In the genomic region with DNA sequence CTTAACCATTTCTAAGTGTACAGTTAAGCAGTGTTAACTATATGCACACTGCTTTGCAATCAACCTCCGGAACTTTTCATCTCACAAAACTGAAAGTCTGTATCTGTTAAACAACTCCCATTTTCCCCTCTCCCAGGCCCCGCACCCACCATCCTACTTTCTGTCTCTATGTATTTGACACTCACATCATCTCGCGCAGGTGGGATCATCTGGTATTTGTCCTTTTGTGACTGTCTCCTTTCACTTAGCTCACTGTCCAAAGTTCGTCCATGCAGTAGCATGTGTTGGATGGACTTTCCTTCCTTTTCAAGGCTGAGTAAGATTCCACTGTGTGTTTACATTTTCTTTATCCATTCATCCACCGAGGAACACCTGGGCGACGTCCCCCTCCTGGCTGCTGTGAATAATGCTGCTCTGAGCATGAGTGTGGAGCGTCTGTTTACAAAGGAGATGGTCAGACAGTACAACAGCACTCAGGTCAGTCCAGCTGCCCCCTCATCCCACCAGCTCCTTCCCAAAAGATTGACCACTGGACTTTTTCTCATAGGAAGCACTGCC, we compare ENCODE assay signal across 1 cellular context.
A peak's percentile ranks its signal among the peaks of the same experiment; 100 is the strongest.
TF ChIP-seq lines count a peak whose summit lies in the region.

No MANE protein-coding gene starts in this region.

TF ChIP-seq in HepG2, 621 proteins besides CTCF, POLR2A, EP300 and RAD21 (continued from another document):
- TF ChIP-seq, protein P1, sequence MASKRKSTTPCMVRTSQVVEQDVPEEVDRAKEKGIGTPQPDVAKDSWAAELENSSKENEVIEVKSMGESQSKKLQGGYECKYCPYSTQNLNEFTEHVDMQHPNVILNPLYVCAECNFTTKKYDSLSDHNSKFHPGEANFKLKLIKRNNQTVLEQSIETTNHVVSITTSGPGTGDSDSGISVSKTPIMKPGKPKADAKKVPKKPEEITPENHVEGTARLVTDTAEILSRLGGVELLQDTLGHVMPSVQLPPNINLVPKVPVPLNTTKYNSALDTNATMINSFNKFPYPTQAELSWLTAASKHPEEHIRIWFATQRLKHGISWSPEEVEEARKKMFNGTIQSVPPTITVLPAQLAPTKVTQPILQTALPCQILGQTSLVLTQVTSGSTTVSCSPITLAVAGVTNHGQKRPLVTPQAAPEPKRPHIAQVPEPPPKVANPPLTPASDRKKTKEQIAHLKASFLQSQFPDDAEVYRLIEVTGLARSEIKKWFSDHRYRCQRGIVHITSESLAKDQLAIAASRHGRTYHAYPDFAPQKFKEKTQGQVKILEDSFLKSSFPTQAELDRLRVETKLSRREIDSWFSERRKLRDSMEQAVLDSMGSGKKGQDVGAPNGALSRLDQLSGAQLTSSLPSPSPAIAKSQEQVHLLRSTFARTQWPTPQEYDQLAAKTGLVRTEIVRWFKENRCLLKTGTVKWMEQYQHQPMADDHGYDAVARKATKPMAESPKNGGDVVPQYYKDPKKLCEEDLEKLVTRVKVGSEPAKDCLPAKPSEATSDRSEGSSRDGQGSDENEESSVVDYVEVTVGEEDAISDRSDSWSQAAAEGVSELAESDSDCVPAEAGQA (IDR thresholded peaks at IDR 0.05; ENCODE audit: low read depth) = peak; percentile 40; the same call in 1 of the 2 replicates
- TF ChIP-seq, protein P1 (CRISPR knock-in tag; IDR thresholded peaks at IDR 0.05; ENCODE audit: borderline replicate concordance) = no peak
- TF ChIP-seq, protein P2, sequence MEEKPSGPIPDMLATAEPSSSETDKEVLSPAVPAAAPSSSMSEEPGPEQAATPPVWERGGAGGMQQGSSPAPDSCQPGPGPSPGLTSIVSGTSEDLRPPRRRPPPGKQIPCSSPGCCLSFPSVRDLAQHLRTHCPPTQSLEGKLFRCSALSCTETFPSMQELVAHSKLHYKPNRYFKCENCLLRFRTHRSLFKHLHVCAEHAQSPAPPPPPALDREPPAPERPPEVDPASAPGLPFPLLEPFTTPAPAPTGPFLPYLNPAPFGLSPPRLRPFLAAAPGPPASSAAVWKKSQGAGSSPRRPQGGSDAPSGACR (CRISPR knock-in tag; IDR thresholded peaks at IDR 0.05) = no peak
- TF ChIP-seq, protein P3, sequence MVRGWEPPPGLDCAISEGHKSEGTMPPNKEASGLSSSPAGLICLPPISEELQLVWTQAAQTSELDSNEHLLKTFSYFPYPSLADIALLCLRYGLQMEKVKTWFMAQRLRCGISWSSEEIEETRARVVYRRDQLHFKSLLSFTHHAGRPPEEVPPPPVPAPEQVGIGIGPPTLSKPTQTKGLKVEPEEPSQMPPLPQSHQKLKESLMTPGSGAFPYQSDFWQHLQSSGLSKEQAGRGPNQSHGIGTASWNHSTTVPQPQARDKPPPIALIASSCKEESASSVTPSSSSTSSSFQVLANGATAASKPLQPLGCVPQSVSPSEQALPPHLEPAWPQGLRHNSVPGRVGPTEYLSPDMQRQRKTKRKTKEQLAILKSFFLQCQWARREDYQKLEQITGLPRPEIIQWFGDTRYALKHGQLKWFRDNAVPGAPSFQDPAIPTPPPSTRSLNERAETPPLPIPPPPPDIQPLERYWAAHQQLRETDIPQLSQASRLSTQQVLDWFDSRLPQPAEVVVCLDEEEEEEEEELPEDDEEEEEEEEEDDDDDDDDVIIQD (CRISPR knock-in tag; IDR thresholded peaks at IDR 0.05; ENCODE audit: low read depth) = no peak
- TF ChIP-seq XRCC5 (optimal IDR thresholded peaks at IDR 0.05; ENCODE audit: low read length) (peak; percentile 86), KMT2B (CRISPR knock-in tag; IDR thresholded peaks at IDR 0.05) (no peak), ZNF17 (CRISPR knock-in tag; IDR thresholded peaks at IDR 0.05) (no peak), RELA (CRISPR knock-in tag; IDR thresholded peaks at IDR 0.05) (no peak), ZMYM2 (CRISPR knock-in tag; IDR thresholded peaks at IDR 0.05) (peak; percentile 95), THYN1 (CRISPR knock-in tag; IDR thresholded peaks at IDR 0.05; ENCODE audit: borderline replicate concordance, low read depth) (no peak), ATF7 (IDR thresholded peaks at IDR 0.05) (no peak), ATF7 (CRISPR knock-in tag; IDR thresholded peaks at IDR 0.05) (no peak), SP2 (CRISPR knock-in tag; IDR thresholded peaks at IDR 0.05) (no peak), CEBPB (IDR thresholded peaks at IDR 0.05; ENCODE audit: borderline replicate concordance, low read depth, low read length) (no peak), SNAPC2 (CRISPR knock-in tag; IDR thresholded peaks at IDR 0.05) (no peak), PHB2 (IDR thresholded peaks at IDR 0.05; ENCODE audit: partially characterized antibody) (no peak), RFX5 (IDR thresholded peaks at IDR 0.05; ENCODE audit: low read depth, low read length) (no peak), SP140L (CRISPR knock-in tag; IDR thresholded peaks at IDR 0.05; ENCODE audit: borderline replicate concordance) (no peak), FOXJ3 (CRISPR knock-in tag; IDR thresholded peaks at IDR 0.05; ENCODE audit: borderline replicate concordance) (peak; percentile 93), NFKBIZ (CRISPR knock-in tag; IDR thresholded peaks at IDR 0.05) (no peak), ZSCAN25 (CRISPR knock-in tag; IDR thresholded peaks at IDR 0.05) (peak; percentile 49; the same call in 1 of the 2 replicates), ZNF232 (CRISPR knock-in tag; IDR thresholded peaks at IDR 0.05; ENCODE audit: borderline replicate concordance) (peak; percentile 53; the same call in 1 of the 2 replicates), RBAK (CRISPR knock-in tag; IDR thresholded peaks at IDR 0.05) (no peak), RFX3 (CRISPR knock-in tag; IDR thresholded peaks at IDR 0.05) (no peak), ZKSCAN8 (CRISPR knock-in tag; IDR thresholded peaks at IDR 0.05; ENCODE audit: borderline replicate concordance) (no peak), RBM22 (optimal IDR thresholded peaks at IDR 0.05; ENCODE audit: low read length) (no peak), SSRP1 (CRISPR knock-in tag; IDR thresholded peaks at IDR 0.05) (no peak), IRX3 (CRISPR knock-in tag; IDR thresholded peaks at IDR 0.05; ENCODE audit: borderline replicate concordance, low read depth) (no peak), ZNF331 (CRISPR knock-in tag; IDR thresholded peaks at IDR 0.05) (peak; percentile 90; the same call in 1 of the 2 replicates), ZNF768 (CRISPR knock-in tag; IDR thresholded peaks at IDR 0.05) (no peak), U2AF2 (IDR thresholded peaks at IDR 0.05; ENCODE audit: low read depth, low read length) (no peak), FIP1L1 (IDR thresholded peaks at IDR 0.05; ENCODE audit: borderline replicate concordance, insufficient read depth, low read depth, low read length) (no peak), RCOR2 (CRISPR knock-in tag; IDR thresholded peaks at IDR 0.05) (peak; percentile 99), SRY (CRISPR knock-in tag; IDR thresholded peaks at IDR 0.05) (no peak; the same call in 1 of the 2 replicates)
- TF ChIP-seq, protein P4, sequence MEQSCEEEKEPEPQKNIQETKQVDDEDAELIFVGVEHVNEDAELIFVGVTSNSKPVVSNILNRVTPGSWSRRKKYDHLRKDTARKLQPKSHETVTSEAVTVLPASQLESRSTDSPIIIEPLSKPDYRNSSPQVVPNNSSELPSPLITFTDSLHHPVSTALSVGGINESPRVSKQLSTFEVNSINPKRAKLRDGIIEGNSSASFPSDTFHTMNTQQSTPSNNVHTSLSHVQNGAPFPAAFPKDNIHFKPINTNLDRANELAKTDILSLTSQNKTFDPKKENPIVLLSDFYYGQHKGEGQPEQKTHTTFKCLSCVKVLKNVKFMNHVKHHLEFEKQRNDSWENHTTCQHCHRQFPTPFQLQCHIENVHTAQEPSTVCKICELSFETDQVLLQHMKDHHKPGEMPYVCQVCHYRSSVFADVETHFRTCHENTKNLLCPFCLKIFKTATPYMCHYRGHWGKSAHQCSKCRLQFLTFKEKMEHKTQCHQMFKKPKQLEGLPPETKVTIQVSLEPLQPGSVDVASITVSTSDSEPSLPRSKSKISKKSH (CRISPR knock-in tag; IDR thresholded peaks at IDR 0.05; ENCODE audit: borderline replicate concordance) = no peak
